In genomic region chr6:104326173-104327001, GRCh38 we compare ENCODE assay signal across 9 cellular contexts.
DNase-seq lines count a peak whose midpoint lies in the region; ATAC-seq and TF ChIP-seq lines count a peak whose summit lies in the region.
"Had no signal": no experiment of that assay in that cellular context is flagged by ENCODE, and none has a peak within 500 bp of the region (broad histone marks: within the 10 kb centered on the region; RNA-seq: fewer than 3 reads in every experiment).

No MANE protein-coding gene starts in this region.

- H3K79me1 ChIP-seq in mesendoderm (ENCODE audit: low read length), result no peaks in the 10 kb centered on the region

- H2AK5ac ChIP-seq in mesendoderm (ENCODE audit: low read length), result no peak overlapping the region

- no peaks in the 10 kb centered on the region for H3K79me2 ChIP-seq in mesendoderm (ENCODE audit: control insufficient read depth, insufficient read depth, low read length)
- H3K79me2 ChIP-seq: parathyroid adenoma had no signal

- H2BK15ac ChIP-seq in mesendoderm (replicated peaks; ENCODE audit: low read depth), result no peak overlapping the region

- no peak overlapping the region for H3K18ac ChIP-seq in mesendoderm (ENCODE audit: low read length)

- no peak overlapping the region for H4K8ac ChIP-seq in mesendoderm (ENCODE audit: low read depth, low read length)

- no peak overlapping the region for H3K27ac ChIP-seq in mesendoderm (ENCODE audit: low read depth, low read length)
- H3K27ac ChIP-seq in testis, result no peak overlapping the region
- H3K27ac ChIP-seq in prostate gland, result no peak overlapping the region
- H3K27ac ChIP-seq: parathyroid adenoma had no signal

- H3K9me3 ChIP-seq in testis, result no peaks in the 10 kb centered on the region
- H3K9me3 ChIP-seq in prostate gland, result no peaks in the 10 kb centered on the region

- TF ChIP-seq CTCF in testis (IDR thresholded peaks at IDR 0.05) (no peak), prostate gland (IDR thresholded peaks at IDR 0.05) (no peak)

- no peak overlapping the region for H3K9ac ChIP-seq in mesendoderm (ENCODE audit: low read length)
- H3K9ac ChIP-seq: parathyroid adenoma had no signal

- no peak overlapping the region for H3K4me3 ChIP-seq in mesendoderm (ENCODE audit: low read length)
- H3K4me3 ChIP-seq in testis, result no peak overlapping the region
- no peak overlapping the region for H3K4me3 ChIP-seq in prostate gland

- H3K27me3 ChIP-seq in mesendoderm (ENCODE audit: insufficient read depth, low read length, poor library complexity) (no peaks in the 10 kb centered on the region), testis (no peaks in the 10 kb centered on the region), prostate gland (replicated peaks; ENCODE audit: insufficient read depth) (no peaks in the 10 kb centered on the region)

- ATAC-seq in GM18858 (IDR thresholded peaks at IDR 0.05; ENCODE audit: unreplicated experiment) (peak; percentile 69), HG02981 (IDR thresholded peaks at IDR 0.05; ENCODE audit: unreplicated experiment) (peak; percentile 71)

- intact Hi-C loops in testis (cut with DNase I; ENCODE audit: low total_unique reads), result no loop called here
- intact Hi-C loops in prostate gland (cut with DNase I), result no loop called here

- no peak overlapping the region for H3K23ac ChIP-seq in mesendoderm (ENCODE audit: low read length)

- no peaks in the 10 kb centered on the region for H3K36me3 ChIP-seq in mesendoderm (ENCODE audit: control insufficient read depth, insufficient read depth, low read length)
- H3K36me3 ChIP-seq in testis (ENCODE audit: low read depth, missing control alignments), result no peaks in the 10 kb centered on the region
- H3K36me3 ChIP-seq in prostate gland, result no peaks in the 10 kb centered on the region

- H3K4me1 ChIP-seq in mesendoderm (ENCODE audit: control insufficient read depth, low read depth, low read length), result peaks cover 1% of the 10 kb centered on the region
- H3K4me1 ChIP-seq in testis, result no peaks in the 10 kb centered on the region
- H3K4me1 ChIP-seq in prostate gland (replicated peaks), result no peaks in the 10 kb centered on the region
- H3K4me1 ChIP-seq: parathyroid adenoma had no signal

- TF ChIP-seq POLR2A in testis (IDR thresholded peaks at IDR 0.05) (no peak), prostate gland (IDR thresholded peaks at IDR 0.05) (no peak)

- DNase-seq in SKM-1 treated with dmso at 0.1 percent for 144 hours (lab: John Stamatoyannopoulos, UW; ENCODE audit: unreplicated experiment) (peak; percentile 93), mesendoderm (peak; percentile 92), testis (no peak), prostate gland (ENCODE audit: low spot score) (no peak)
- no peak for DNase-seq in activated naive CD4-positive, alpha-beta T cell treated with anti-CD3 and anti-CD28 coated beads, Interleukin-2, amount 50 U/mL, for 16 hours
- DNase-seq in activated CD4-positive, alpha-beta T cell treated with anti-CD3 and anti-CD28 coated beads for 48 hours, result no peak

- H2BK120ac ChIP-seq in mesendoderm (ENCODE audit: low read depth, low read length), result no peak overlapping the region

- no CpG with 5 or more reads among the region's 7 CpGs for WGBS in mesendoderm (ENCODE audit: extremely low coverage, insufficient coverage, low lambda C conversion rate)
- 71 to 77% methylated on average over 7 of the region's 7 CpGs for WGBS in testis, 2 donors
- 77% methylated on average over 7 of the region's 7 CpGs for WGBS in prostate gland

- no peak overlapping the region for H3K4ac ChIP-seq in mesendoderm (ENCODE audit: low read depth, low read length)

- no peak overlapping the region for H3K56ac ChIP-seq in mesendoderm (ENCODE audit: low read length)

- no peak overlapping the region for H4K5ac ChIP-seq in mesendoderm (ENCODE audit: low read length)

- H2BK5ac ChIP-seq in mesendoderm (ENCODE audit: low read length), result no peak overlapping the region

- no peak overlapping the region for H3K4me2 ChIP-seq in mesendoderm (ENCODE audit: low read length)

Comparison
In these comparisons a context has a peak if more than half of its experiments do, and no peak if none do; other contexts are left out.
1. DNase-seq: peak in SKM-1 treated with dmso at 0.1 percent for 144 hours (single experiment) and mesendoderm (single experiment); none in testis (single experiment), activated naive CD4-positive, alpha-beta T cell treated with anti-CD3 and anti-CD28 coated beads, Interleukin-2, amount 50 U/mL, for 16 hours (single experiment), prostate gland (single experiment) and activated CD4-positive, alpha-beta T cell treated with anti-CD3 and anti-CD28 coated beads for 48 hours (single experiment).